17 cellular contexts compared by ENCODE assay signal in genomic region chr2:219426534-219427136, GRCh38. TPM values are rescaled to one million over a fixed set of nuclear protein-coding genes. Genes with fewer than 3 reads are reported as not detected.
"Had no signal": no experiment of that assay in that cellular context is flagged by ENCODE, and none has a peak within 500 bp of the region (broad histone marks: within the 10 kb centered on the region; RNA-seq: fewer than 3 reads in every experiment).

No MANE protein-coding gene starts in this region.

- DNase-seq: activated CD4-positive, alpha-beta T cell treated with anti-CD3 and anti-CD28 coated beads for 1 hour; activated CD4-positive, alpha-beta T cell treated with anti-CD3 and anti-CD28 coated beads, Interleukin-2, amount 50 U/mL, for 4 hours; activated naive CD4-positive, alpha-beta T cell treated with anti-CD3 and anti-CD28 coated beads for 36 hours; activated naive CD8-positive, alpha-beta T cell treated with anti-CD3 and anti-CD28 coated beads, Interleukin-2, amount 50 U/mL, for 24 hours; erythroblast; glutamatergic neuron; lower lobe of right lung; stimulated activated CD4-positive, alpha-beta T cell treated with anti-CD3 and anti-CD28 coated beads, Interleukin-2, amount 100 ng/mL, for 48 hours; substantia nigra had no signal

- H3K27ac ChIP-seq: ascending aorta, breast epithelium, lower lobe of right lung had no signal

- ATAC-seq: activated naive CD8-positive, alpha-beta T cell treated with anti-CD3 and anti-CD28 coated beads, Interleukin-2, amount 50 U/mL, for 24 hours; lower lobe of right lung had no signal

- H3K4me3 Mint-ChIP-seq: activated naive CD4-positive, alpha-beta T cell treated with anti-CD3 and anti-CD28 coated beads for 36 hours; activated naive CD8-positive, alpha-beta T cell treated with anti-CD3 and anti-CD28 coated beads, Interleukin-2, amount 50 U/mL, for 24 hours; stimulated activated memory B cell treated with anti-CD40 and anti-IgM and Interleukin-4, amounts not matched to agents 10 μg/mL and 1 μg/mL and 100 μg/mL, for 72 hours; type B pancreatic cell had no signal

- H3K27ac Mint-ChIP-seq: activated naive CD4-positive, alpha-beta T cell treated with anti-CD3 and anti-CD28 coated beads for 36 hours; activated naive CD8-positive, alpha-beta T cell treated with anti-CD3 and anti-CD28 coated beads, Interleukin-2, amount 50 U/mL, for 24 hours; activated T-helper 2 cell treated with anti-CD3 and anti-CD28 coated beads, Interferon-gamma antibody, Interleukin-2, Interleukin-4, amounts not matched to agents 10 μg/mL and 5 μg/mL and 100 μg/mL, durations not matched to agents 14 hours and 24 hours and 36 hours; stimulated activated memory B cell treated with anti-CD40 and anti-IgM and Interleukin-4, amounts not matched to agents 10 μg/mL and 1 μg/mL and 100 μg/mL, for 72 hours; type B pancreatic cell had no signal

- H3K4me3 ChIP-seq: ascending aorta, breast epithelium, lower lobe of right lung had no signal

- H3K36me3 ChIP-seq: ascending aorta, breast epithelium, lower lobe of right lung had no signal

- H3K4me1 Mint-ChIP-seq: activated naive CD8-positive, alpha-beta T cell treated with anti-CD3 and anti-CD28 coated beads, Interleukin-2, amount 50 U/mL, for 24 hours; stimulated activated memory B cell treated with anti-CD40 and anti-IgM and Interleukin-4, amounts not matched to agents 10 μg/mL and 1 μg/mL and 100 μg/mL, for 72 hours had no signal

- H3K4me1 ChIP-seq: breast epithelium, lower lobe of right lung had no signal

- H3K27me3 ChIP-seq: ascending aorta had no signal

- H3K9me3 ChIP-seq: ascending aorta, breast epithelium, lower lobe of right lung had no signal

- H3K9me3 Mint-ChIP-seq: activated naive CD4-positive, alpha-beta T cell treated with anti-CD3 and anti-CD28 coated beads for 36 hours; activated naive CD8-positive, alpha-beta T cell treated with anti-CD3 and anti-CD28 coated beads, Interleukin-2, amount 50 U/mL, for 24 hours; activated T-helper 2 cell treated with anti-CD3 and anti-CD28 coated beads, Interferon-gamma antibody, Interleukin-2, Interleukin-4, amounts not matched to agents 10 μg/mL and 5 μg/mL and 100 μg/mL, durations not matched to agents 14 hours and 24 hours and 36 hours; stimulated activated memory B cell treated with anti-CD40 and anti-IgM and Interleukin-4, amounts not matched to agents 10 μg/mL and 1 μg/mL and 100 μg/mL, for 72 hours; type B pancreatic cell had no signal

- H3K36me3 Mint-ChIP-seq: stimulated activated memory B cell treated with anti-CD40 and anti-IgM and Interleukin-4, amounts not matched to agents 10 μg/mL and 1 μg/mL and 100 μg/mL, for 72 hours; type B pancreatic cell had no signal

RNA-seq across cellular contexts. Expression of gene SPEG, which starts 8.0 kb away (rescaled TPM):
- total RNA-seq: activated T-helper 2 cell treated with anti-CD3 and anti-CD28 coated beads, Interferon-gamma antibody, Interleukin-2, Interleukin-4, amounts not matched to agents 10 μg/mL and 5 μg/mL and 100 μg/mL, durations not matched to agents 14 hours and 24 hours and 36 hours had no signal

RNA-seq across cellular contexts. Expression of gene DES, which starts 8.5 kb away (rescaled TPM):
- total RNA-seq: activated naive CD4-positive, alpha-beta T cell treated with anti-CD3 and anti-CD28 coated beads for 36 hours; activated T-helper 2 cell treated with anti-CD3 and anti-CD28 coated beads, Interferon-gamma antibody, Interleukin-2, Interleukin-4, amounts not matched to agents 10 μg/mL and 5 μg/mL and 100 μg/mL, durations not matched to agents 14 hours and 24 hours and 36 hours; dermis microvascular lymphatic vessel endothelial cell; T-helper 1 cell treated with Interleukin-12 subunit alpha and Interleukin-12 subunit beta and Interleukin-4 antibody, amounts not matched to agents 30 ng/mL and 1 ng/mL, for 36 hours had no signal
- polyA plus RNA-seq: neural cell had no signal
